ENCODE assay signal across 16 cellular contexts in the genomic region with DNA sequence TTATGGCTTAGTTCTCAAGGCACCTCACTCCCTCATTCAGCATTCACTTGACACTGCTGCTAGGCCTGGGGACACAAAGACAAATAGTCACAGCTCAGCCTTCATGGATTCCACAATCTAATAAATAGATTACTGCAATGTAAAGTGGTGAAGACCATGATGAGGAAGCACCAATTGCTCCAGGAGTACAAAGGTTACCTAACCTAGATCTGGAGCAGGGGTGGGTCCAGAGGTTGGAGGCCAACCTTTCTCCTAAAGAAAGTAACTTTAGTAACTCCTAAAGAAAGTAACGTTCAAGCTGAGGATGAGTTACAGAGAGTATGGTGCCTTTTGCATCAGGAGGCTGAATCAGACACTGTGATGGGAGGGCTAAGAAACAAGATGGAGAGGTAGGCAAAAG. TPM values are rescaled to one million over a fixed set of nuclear protein-coding genes. Genes with fewer than 3 reads are reported as not detected.
DNase-seq lines count a peak whose midpoint lies in the region; ATAC-seq, FAIRE-seq and TF ChIP-seq lines count a peak whose summit lies in the region.
"Had no signal": no experiment of that assay in that cellular context is flagged by ENCODE, and none has a peak within 500 bp of the region (broad histone marks: within the 10 kb centered on the region; RNA-seq: fewer than 3 reads in every experiment).

No MANE protein-coding gene starts in this region.

- POLR2A ChIA-PET in HEK293 (lab: Yijun Ruan, JAX) = interaction anchor here (0.8 to 1.7 kb wide), 6 partner anchors 13 to 235 kb away, joined by 3 to 40 read pairs (median 8); a partner anchor contains a TSS

- peak; percentile 20 for ATAC-seq in left colon

- peak overlapping the region in 1 of 2 donors; percentile 51 for H3K9ac ChIP-seq in stomach smooth muscle (ENCODE audit: low read length in 2 of 2)

- peaks cover 0 to 13% of the 10 kb centered on the region in 2 experiments; a peak in 1 of 3 replicates for H3K36me3 ChIP-seq in HEK293 (ENCODE audit: control insufficient read depth in 2 of 2, insufficient read depth in 1 of 2, low read length in 2 of 2)
- peaks cover 1 to 7% of the 10 kb centered on the region in 2 donors for H3K36me3 ChIP-seq in ascending aorta
- peaks cover 4 to 9% of the 10 kb centered on the region in 2 donors for H3K36me3 ChIP-seq in stomach smooth muscle (ENCODE audit: control insufficient read depth in 2 of 2, insufficient read depth in 2 of 2, low read length in 2 of 2)
- H3K36me3 ChIP-seq: breast epithelium, thyroid gland had no signal

- H3K4me1 ChIP-seq in HEK293 (ENCODE audit: control insufficient read depth, insufficient read depth, low read length) (no peaks in the 10 kb centered on the region), ascending aorta (peaks cover 7 to 19% of the 10 kb centered on the region in 2 donors), stomach smooth muscle (ENCODE audit: control insufficient read depth, insufficient read depth, low read length) (peaks cover 31% of the 10 kb centered on the region)
- H3K4me1 ChIP-seq: SJCRH30 had no signal

- DNase-seq in ascending aorta (ENCODE audit: low spot score in 2 of 2) = no peak
- DNase-seq in left colon = no peak
- no peak for DNase-seq in AG20443 (ENCODE audit: low spot score)
- no peak for DNase-seq in H54 (ENCODE audit: insufficient read length, low spot score)
- DNase-seq in stimulated activated CD4-positive, alpha-beta T cell treated with anti-CD3 and anti-CD28 coated beads, Interleukin-12 subunit alpha, Interleukin-12 subunit beta, amount 100 ng/mL, for 4 hours = no peak
- no peak for DNase-seq in stimulated activated CD4-positive, alpha-beta T cell treated with anti-CD3 and anti-CD28 coated beads, Interleukin-15, amount 100 ng/mL, for 24 hours
- DNase-seq: activated gamma-delta T cell, DMS79 treated with DMSO at 0.1 percent for 48 hours had no signal

- H3K4me3 ChIP-seq in HEK293 (ENCODE audit: low read depth, low read length) (no peak overlapping the region), ascending aorta (no peak overlapping the region), stomach smooth muscle (ENCODE audit: low read length in 2 of 2) (peak overlapping the region in 1 of 2 donors; percentile 35)
- H3K4me3 ChIP-seq: breast epithelium, left lung, SJCRH30, thyroid gland had no signal

- H3K9me3 ChIP-seq in HEK293 (ENCODE audit: control insufficient read depth, insufficient read depth, low read depth, low read length) (no peaks in the 10 kb centered on the region), ascending aorta (no peaks in the 10 kb centered on the region), stomach smooth muscle (ENCODE audit: control insufficient read depth in 2 of 2, low read length in 2 of 2) (no peaks in the 10 kb centered on the region)
- H3K9me3 ChIP-seq: breast epithelium, left lung, SJCRH30, thyroid gland had no signal

- no peak for TF ChIP-seq CTCF in HEK293 (tag by site-specific recombination; IDR thresholded peaks at IDR 0.05)
- no peak for TF ChIP-seq CTCF in ascending aorta (IDR thresholded peaks at IDR 0.05)

- no peak for TF ChIP-seq POLR2A in H54 (IDR thresholded peaks at IDR 0.05; ENCODE audit: low read depth, low read length)

- intact Hi-C loops in ascending aorta (cut with DNase I) = no loop called here
- intact Hi-C loops in left colon (cut with DNase I, micrococcal nuclease) = no loop called here

- H3K27me3 ChIP-seq in ascending aorta = no peaks in the 10 kb centered on the region
- no peaks in the 10 kb centered on the region for H3K27me3 ChIP-seq in stomach smooth muscle (ENCODE audit: control insufficient read depth in 1 of 2, insufficient read depth in 2 of 2, low read length in 2 of 2)
- H3K27me3 ChIP-seq: breast epithelium, left lung, SJCRH30, thyroid gland had no signal

- CTCF ChIA-PET in HEK293 (lab: Yijun Ruan, JAX) = interaction anchor here (0.9 to 2.4 kb wide), 4 partner anchors 24 to 90 kb away, joined by 3 to 12 read pairs (median 8); no protein-coding TSS in a partner anchor

- FAIRE-seq in H54 (lab: Jason Lieb, UNC) = no peak
- FAIRE-seq: endometrium, TTC549 had no signal

- H3K27ac ChIP-seq in HEK293 (ENCODE audit: extremely low read depth, low read depth, low read length) (no peak overlapping the region), ascending aorta (peak overlapping the region; percentile 56 to 65), stomach smooth muscle (ENCODE audit: low read length) (peak overlapping the region; percentile 71)
- H3K27ac ChIP-seq: SJCRH30 had no signal

TF ChIP-seq in HEK293, 187 proteins besides CTCF, POLR2A, EP300 and RAD21:
- no peak for TF ChIP-seq ZNF223 (tag by site-specific recombination; IDR thresholded peaks at IDR 0.05)
- no peak for TF ChIP-seq IKZF3 (tag by site-specific recombination; IDR thresholded peaks at IDR 0.05)
- TF ChIP-seq, protein P1, sequence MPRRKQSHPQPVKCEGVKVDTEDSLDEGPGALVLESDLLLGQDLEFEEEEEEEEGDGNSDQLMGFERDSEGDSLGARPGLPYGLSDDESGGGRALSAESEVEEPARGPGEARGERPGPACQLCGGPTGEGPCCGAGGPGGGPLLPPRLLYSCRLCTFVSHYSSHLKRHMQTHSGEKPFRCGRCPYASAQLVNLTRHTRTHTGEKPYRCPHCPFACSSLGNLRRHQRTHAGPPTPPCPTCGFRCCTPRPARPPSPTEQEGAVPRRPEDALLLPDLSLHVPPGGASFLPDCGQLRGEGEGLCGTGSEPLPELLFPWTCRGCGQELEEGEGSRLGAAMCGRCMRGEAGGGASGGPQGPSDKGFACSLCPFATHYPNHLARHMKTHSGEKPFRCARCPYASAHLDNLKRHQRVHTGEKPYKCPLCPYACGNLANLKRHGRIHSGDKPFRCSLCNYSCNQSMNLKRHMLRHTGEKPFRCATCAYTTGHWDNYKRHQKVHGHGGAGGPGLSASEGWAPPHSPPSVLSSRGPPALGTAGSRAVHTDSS (tag by site-specific recombination; IDR thresholded peaks at IDR 0.05) = peak; percentile 32; the same call in 1 of the 2 replicates
- TF ChIP-seq ZNF114 (tag by site-specific recombination; IDR thresholded peaks at IDR 0.05) = no peak
- TF ChIP-seq PRDM1 (tag by site-specific recombination; IDR thresholded peaks at IDR 0.05) = no peak
- 0 out of 2 replicates have a peak, but pooled peaks have one; percentile 13 for TF ChIP-seq ZNF335 (tag by site-specific recombination; conservative IDR thresholded peaks at IDR 0.05)
- TF ChIP-seq, protein P2, sequence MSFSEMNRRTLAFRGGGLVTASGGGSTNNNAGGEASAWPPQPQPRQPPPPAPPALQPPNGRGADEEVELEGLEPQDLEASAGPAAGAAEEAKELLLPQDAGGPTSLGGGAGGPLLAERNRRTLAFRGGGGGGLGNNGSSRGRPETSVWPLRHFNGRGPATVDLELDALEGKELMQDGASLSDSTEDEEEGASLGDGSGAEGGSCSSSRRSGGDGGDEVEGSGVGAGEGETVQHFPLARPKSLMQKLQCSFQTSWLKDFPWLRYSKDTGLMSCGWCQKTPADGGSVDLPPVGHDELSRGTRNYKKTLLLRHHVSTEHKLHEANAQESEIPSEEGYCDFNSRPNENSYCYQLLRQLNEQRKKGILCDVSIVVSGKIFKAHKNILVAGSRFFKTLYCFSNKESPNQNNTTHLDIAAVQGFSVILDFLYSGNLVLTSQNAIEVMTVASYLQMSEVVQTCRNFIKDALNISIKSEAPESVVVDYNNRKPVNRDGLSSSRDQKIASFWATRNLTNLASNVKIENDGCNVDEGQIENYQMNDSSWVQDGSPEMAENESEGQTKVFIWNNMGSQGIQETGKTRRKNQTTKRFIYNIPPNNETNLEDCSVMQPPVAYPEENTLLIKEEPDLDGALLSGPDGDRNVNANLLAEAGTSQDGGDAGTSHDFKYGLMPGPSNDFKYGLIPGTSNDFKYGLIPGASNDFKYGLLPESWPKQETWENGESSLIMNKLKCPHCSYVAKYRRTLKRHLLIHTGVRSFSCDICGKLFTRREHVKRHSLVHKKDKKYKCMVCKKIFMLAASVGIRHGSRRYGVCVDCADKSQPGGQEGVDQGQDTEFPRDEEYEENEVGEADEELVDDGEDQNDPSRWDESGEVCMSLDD (tag by site-specific recombination; IDR thresholded peaks at IDR 0.05) = no peak

RNA-seq across cellular contexts. Expression of a gene that starts 4.1 kb away (rescaled TPM):
- total RNA-seq in ascending aorta (33.8 TPM), left colon (10 to 100 TPM; 37.6 to 49.3 TPM)

RNA-seq across cellular contexts. Expression of a gene that starts 11.5 kb away (rescaled TPM):
- total RNA-seq in ascending aorta = 87.8 TPM
- total RNA-seq in left colon = 10 to 100 TPM; 70.2 to 85.6 TPM

RNA-seq across cellular contexts. Expression of a gene that starts 11.7 kb away (rescaled TPM):
- 19.2 TPM for total RNA-seq in ascending aorta
- total RNA-seq in left colon = 10 to 100 TPM; 47.8 to 48.6 TPM

RNA-seq across cellular contexts. Expression of a gene that starts 27.5 kb away (rescaled TPM):
- total RNA-seq in ascending aorta = 2.3 TPM
- total RNA-seq in left colon = 10 to 100 TPM; 11.8 to 18.9 TPM

RNA-seq across cellular contexts. Expression of a gene that starts 28.8 kb away (rescaled TPM):
- total RNA-seq in ascending aorta (16.8 TPM), left colon (1 to 10 TPM; 2.4 to 2.5 TPM)
- total RNA-seq: SJCRH30 had no signal
